In the genomic region with DNA sequence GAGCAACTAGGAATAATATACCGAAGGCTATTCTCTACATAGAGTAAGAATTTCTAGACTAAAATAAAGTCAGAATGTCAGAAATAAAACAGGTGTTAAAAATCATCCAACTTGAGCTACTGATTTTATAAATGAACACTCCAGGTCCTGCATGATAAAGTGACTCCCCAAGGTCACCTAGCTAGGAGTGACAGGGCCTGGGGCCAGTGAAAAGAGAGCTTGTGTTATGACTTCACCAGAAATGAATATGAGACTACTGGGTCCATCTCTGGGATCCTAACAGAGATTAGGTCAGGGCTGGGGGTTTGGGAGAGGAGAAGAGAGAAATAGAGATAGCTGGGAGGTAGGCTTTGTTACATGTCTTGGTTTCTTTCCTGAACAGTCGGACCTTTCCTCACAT, we compare ENCODE assay signal across 36 cellular contexts.
"Had no signal": no experiment of that assay in that cellular context is flagged by ENCODE, and none has a peak within 500 bp of the region (broad histone marks: within the 10 kb centered on the region; RNA-seq: fewer than 3 reads in every experiment).

No MANE protein-coding gene starts in this region.

- H3K9me3 ChIP-seq: adrenal gland, body of pancreas, breast epithelium had no signal

- H3K27ac ChIP-seq: adrenal gland, body of pancreas, brain microvascular endothelial cell, breast epithelium, VCaP had no signal

- H3K36me3 Mint-ChIP-seq: activated CD4-positive, alpha-beta memory T cell treated with anti-CD3 and anti-CD28 coated beads for 36 hours; activated naive CD4-positive, alpha-beta T cell treated with anti-CD3 and anti-CD28 coated beads, Interleukin-2, amount 50 U/mL, for 72 hours; activated naive CD8-positive, alpha-beta T cell treated with anti-CD3 and anti-CD28 coated beads for 36 hours had no signal

- H3K4me3 Mint-ChIP-seq: activated B cell treated with CpG ODN at 0.5 μM for 24 hours; activated CD4-positive, alpha-beta memory T cell treated with anti-CD3 and anti-CD28 coated beads for 36 hours; activated CD4-positive, alpha-beta T cell treated with anti-CD3 and anti-CD28 coated beads, Interleukin-2, amount 10 ng/mL, durations not matched to agents 24 days and 14 days; activated CD8-positive, alpha-beta T cell treated with anti-CD3 and anti-CD28 coated beads for 36 hours; activated naive CD4-positive, alpha-beta T cell treated with anti-CD3 and anti-CD28 coated beads for 36 hours; activated naive CD8-positive, alpha-beta T cell treated with anti-CD3 and anti-CD28 coated beads for 36 hours; activated T-cell treated with anti-CD3 and anti-CD28 coated beads, Interleukin-2, amount 50 U/mL, for 4 hours; activated T-cell treated with anti-CD3 and anti-CD28 coated beads, Interleukin-2, amount 50 U/mL, for 72 hours; activated T-helper 1 cell treated with anti-CD3 and anti-CD28 coated beads, Interleukin-12 subunit alpha, Interleukin-12 subunit beta, Interleukin-2, Interleukin-4 antibody, amounts not matched to agents 30 ng/mL and 10 ng/mL and 1 ng/mL, durations not matched to agents 14 hours and 24 hours and 36 hours; activated T-helper 17 cell treated with anti-CD3 and anti-CD28 coated beads, Interleukin-2, amount 50 U/mL, for 72 hours; T-helper 1 cell treated with Interleukin-12 subunit alpha and Interleukin-12 subunit beta and Interleukin-4 antibody, amounts not matched to agents 30 μg/mL and 1 μg/mL, for 36 hours; T-helper 2 cell treated with Interferon-gamma antibody and Interleukin-4, amounts not matched to agents 5 μg/mL and 100 μg/mL, for 36 hours had no signal

- H3K4me3 ChIP-seq: adrenal gland, body of pancreas, breast epithelium had no signal

- H3K27ac Mint-ChIP-seq: activated B cell treated with CpG ODN at 0.5 μM for 24 hours; activated CD4-positive, alpha-beta memory T cell treated with anti-CD3 and anti-CD28 coated beads for 36 hours; activated CD4-positive, alpha-beta T cell treated with anti-CD3 and anti-CD28 coated beads, Interleukin-2, amount 10 ng/mL, durations not matched to agents 24 days and 14 days; activated CD8-positive, alpha-beta T cell treated with anti-CD3 and anti-CD28 coated beads for 36 hours; activated naive CD4-positive, alpha-beta T cell treated with anti-CD3 and anti-CD28 coated beads for 36 hours; activated naive CD4-positive, alpha-beta T cell treated with anti-CD3 and anti-CD28 coated beads, Interleukin-2, amount 50 U/mL, for 72 hours; activated naive CD8-positive, alpha-beta T cell treated with anti-CD3 and anti-CD28 coated beads for 36 hours; activated T-cell treated with anti-CD3 and anti-CD28 coated beads, Interleukin-2, amount 50 U/mL, for 72 hours; activated T-helper 1 cell treated with anti-CD3 and anti-CD28 coated beads, Interleukin-12 subunit alpha, Interleukin-12 subunit beta, Interleukin-2, Interleukin-4 antibody, amounts not matched to agents 30 ng/mL and 10 ng/mL and 1 ng/mL, durations not matched to agents 14 hours and 24 hours and 36 hours; activated T-helper 17 cell treated with anti-CD3 and anti-CD28 coated beads, Interleukin-2, amount 50 U/mL, for 72 hours; T-helper 1 cell treated with Interleukin-12 subunit alpha and Interleukin-12 subunit beta and Interleukin-4 antibody, amounts not matched to agents 30 μg/mL and 1 μg/mL, for 36 hours; T-helper 2 cell treated with Interferon-gamma antibody and Interleukin-4, amounts not matched to agents 5 μg/mL and 100 μg/mL, for 36 hours had no signal

- H3K9me3 Mint-ChIP-seq: activated B cell treated with CpG ODN at 0.5 μM for 24 hours; activated CD4-positive, alpha-beta memory T cell treated with anti-CD3 and anti-CD28 coated beads for 36 hours; activated CD4-positive, alpha-beta T cell treated with anti-CD3 and anti-CD28 coated beads, Interleukin-2, amount 10 ng/mL, durations not matched to agents 24 days and 14 days; activated CD8-positive, alpha-beta T cell treated with anti-CD3 and anti-CD28 coated beads for 36 hours; activated naive CD4-positive, alpha-beta T cell treated with anti-CD3 and anti-CD28 coated beads for 36 hours; activated naive CD4-positive, alpha-beta T cell treated with anti-CD3 and anti-CD28 coated beads, Interleukin-2, amount 50 U/mL, for 72 hours; activated naive CD8-positive, alpha-beta T cell treated with anti-CD3 and anti-CD28 coated beads for 36 hours; activated T-cell treated with anti-CD3 and anti-CD28 coated beads, Interleukin-2, amount 50 U/mL, for 4 hours; activated T-cell treated with anti-CD3 and anti-CD28 coated beads, Interleukin-2, amount 50 U/mL, for 72 hours; activated T-helper 1 cell treated with anti-CD3 and anti-CD28 coated beads, Interleukin-12 subunit alpha, Interleukin-12 subunit beta, Interleukin-2, Interleukin-4 antibody, amounts not matched to agents 30 ng/mL and 10 ng/mL and 1 ng/mL, durations not matched to agents 14 hours and 24 hours and 36 hours; activated T-helper 17 cell treated with anti-CD3 and anti-CD28 coated beads, Interleukin-2, amount 50 U/mL, for 72 hours; T-helper 1 cell treated with Interleukin-12 subunit alpha and Interleukin-12 subunit beta and Interleukin-4 antibody, amounts not matched to agents 30 μg/mL and 1 μg/mL, for 36 hours; T-helper 2 cell treated with Interferon-gamma antibody and Interleukin-4, amounts not matched to agents 5 μg/mL and 100 μg/mL, for 36 hours had no signal

- ATAC-seq: activated CD8-positive, alpha-beta T cell treated with anti-CD3 and anti-CD28 coated beads for 36 hours; activated naive CD4-positive, alpha-beta T cell treated with anti-CD3 and anti-CD28 coated beads, Interleukin-2, amount 50 U/mL, for 72 hours; activated T-cell treated with anti-CD3 and anti-CD28 coated beads, Interleukin-2, amount 50 U/mL, for 4 hours; activated T-cell treated with anti-CD3 and anti-CD28 coated beads, Interleukin-2, amount 50 U/mL, for 72 hours; activated T-helper 17 cell treated with anti-CD3 and anti-CD28 coated beads, Interleukin-2, amount 50 U/mL, for 72 hours; body of pancreas had no signal

- H3K4me1 ChIP-seq: adrenal gland, breast epithelium had no signal

- DNase-seq: activated B cell treated with CpG ODN at 0.5 μM for 24 hours; activated CD4-positive, alpha-beta memory T cell treated with anti-CD3 and anti-CD28 coated beads for 36 hours; activated CD4-positive, alpha-beta T cell treated with anti-CD3 and anti-CD28 coated beads for 4 hours; activated CD4-positive, alpha-beta T cell treated with anti-CD3 and anti-CD28 coated beads, Interleukin-2, amount 10 ng/mL, durations not matched to agents 24 days and 14 days; activated CD4-positive, alpha-beta T cell treated with anti-CD3 and anti-CD28 coated beads, Interleukin-2, amount 50 U/mL, for 1 hour; activated CD4-positive, alpha-beta T cell treated with anti-CD3 and anti-CD28 coated beads, Interleukin-2, amount 50 U/mL, for 4 hours; activated CD4-positive, CD25-positive, alpha-beta regulatory T cell treated with anti-CD3 and anti-CD28 coated beads, Interleukin-2, amount 50 U/mL, for 72 hours; activated CD8-positive, alpha-beta memory T cell treated with anti-CD3 and anti-CD28 coated beads, Interleukin-2, amount 50 U/mL, for 4 hours; activated CD8-positive, alpha-beta T cell treated with anti-CD3 and anti-CD28 coated beads for 36 hours; activated effector memory CD4-positive, alpha-beta T cell treated with anti-CD3 and anti-CD28 coated beads, Interleukin-2, amount 50 U/mL, for 16 hours; activated gamma-delta T cell treated with Interleukin-2 at 50 U/mL for 16 hours; activated naive CD4-positive, alpha-beta T cell; activated naive CD4-positive, alpha-beta T cell treated with anti-CD3 and anti-CD28 coated beads for 36 hours; activated naive CD4-positive, alpha-beta T cell treated with anti-CD3 and anti-CD28 coated beads, Interleukin-2, amount 50 U/mL, for 16 hours; activated naive CD8-positive, alpha-beta T cell treated with anti-CD3 and anti-CD28 coated beads for 36 hours; activated T-cell treated with anti-CD3 and anti-CD28 coated beads for 4 hours; activated T-cell treated with anti-CD3 and anti-CD28 coated beads, Interleukin-2, amount 50 U/mL, for 1 hour; activated T-cell treated with anti-CD3 and anti-CD28 coated beads, Interleukin-2, amount 50 U/mL, for 4 hours; activated T-cell treated with anti-CD3 and anti-CD28 coated beads, Interleukin-2, amount 50 U/mL, for 72 hours; adrenal gland; amniotic stem cell; aorta; brain microvascular endothelial cell; central memory CD4-positive, alpha-beta T cell; T-helper 2 cell; T-helper 9 cell had no signal

- FAIRE-seq: astrocyte, TTC549 had no signal

- H3K36me3 ChIP-seq: adrenal gland, brain microvascular endothelial cell, breast epithelium had no signal

- H3K4me1 Mint-ChIP-seq: activated CD4-positive, alpha-beta T cell treated with anti-CD3 and anti-CD28 coated beads, Interleukin-2, amount 10 ng/mL, durations not matched to agents 24 days and 14 days; activated naive CD8-positive, alpha-beta T cell treated with anti-CD3 and anti-CD28 coated beads for 36 hours; activated T-helper 17 cell treated with anti-CD3 and anti-CD28 coated beads, Interleukin-2, amount 50 U/mL, for 72 hours had no signal

- H3K27me3 ChIP-seq: adrenal gland, body of pancreas, brain microvascular endothelial cell, breast epithelium had no signal
